8 cellular contexts compared by ENCODE assay signal in the genomic region with DNA sequence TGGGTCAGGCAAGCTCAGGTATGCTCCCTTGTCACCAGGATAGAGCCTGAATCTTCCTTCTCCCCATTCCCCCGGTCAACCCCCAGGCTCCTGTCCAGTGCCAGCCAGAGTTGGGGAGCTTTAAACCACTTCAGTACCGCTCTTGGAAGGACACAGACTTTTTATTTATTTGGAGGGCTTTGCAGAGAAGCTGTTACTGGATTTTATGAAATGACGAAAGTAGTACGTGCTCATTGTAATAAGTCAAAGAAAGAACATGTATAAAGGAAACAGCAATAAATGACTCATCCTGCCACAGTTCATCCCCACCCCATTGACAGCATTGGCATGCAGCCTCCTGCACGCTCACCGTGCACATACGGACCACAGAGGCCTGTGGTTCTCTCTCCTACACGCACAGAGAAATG.
A peak's percentile ranks its signal among the peaks of the same experiment; 100 is the strongest.
DNase-seq lines count a peak whose midpoint lies in the region; ATAC-seq, FAIRE-seq and TF ChIP-seq lines count a peak whose summit lies in the region.

No MANE protein-coding gene starts in this region.

- DNase-seq in GM04504 (ENCODE audit: low read depth) (peak; percentile 96), LHCN-M2 (ENCODE audit: low read depth) (peak; percentile 95), activated T-helper 1 cell treated with Interleukin-2 at 50 U/mL for 16 hours (ENCODE audit: low read depth) (peak; percentile 17), immature natural killer cell (peak; percentile 60 to 83 (median 71)), frontal cortex (ENCODE audit: low spot score in 2 of 2) (no peak), GM13977 (ENCODE audit: low spot score) (no peak)
- peak; percentile 34 for DNase-seq in stimulated activated naive B cell treated with anti-CD40 and anti-IgM and Interleukin-4, amounts not matched to agents 10 μg/mL and 1 μg/mL and 100 μg/mL, for 72 hours

- peaks cover 0 to 19% (median 18%) of the 10 kb centered on the region in 3 donors for H3K36me3 Mint-ChIP-seq in immature natural killer cell
- H3K36me3 Mint-ChIP-seq in stimulated activated naive B cell treated with anti-CD40 and anti-IgM and Interleukin-4, amounts not matched to agents 10 μg/mL and 1 μg/mL and 100 μg/mL, for 72 hours, result peaks cover 0 to 7% of the 10 kb centered on the region in 2 donors

- no peaks in the 10 kb centered on the region for H3K9me3 Mint-ChIP-seq in immature natural killer cell
- H3K9me3 Mint-ChIP-seq in stimulated activated naive B cell treated with anti-CD40 and anti-IgM and Interleukin-4, amounts not matched to agents 10 μg/mL and 1 μg/mL and 100 μg/mL, for 72 hours, result peaks cover 0 to 1% of the 10 kb centered on the region in 2 donors

- in situ Hi-C loops in GM13977 (cut with MboI; ENCODE audit: low pct_unique_long_range_greater_than_20kb, low sequenced_read_pairs, unreplicated experiment), result no loop called here

- peaks cover 0 to 2% (median 0%) of the 10 kb centered on the region in 3 donors for H3K27me3 Mint-ChIP-seq in immature natural killer cell (ENCODE audit: low read depth in 3 of 3)
- no peaks in the 10 kb centered on the region for H3K27me3 Mint-ChIP-seq in stimulated activated naive B cell treated with anti-CD40 and anti-IgM and Interleukin-4, amounts not matched to agents 10 μg/mL and 1 μg/mL and 100 μg/mL, for 72 hours

- peaks cover 24 to 38% of the 10 kb centered on the region in 2 donors for H3K4me1 Mint-ChIP-seq in immature natural killer cell
- H3K4me1 Mint-ChIP-seq in stimulated activated naive B cell treated with anti-CD40 and anti-IgM and Interleukin-4, amounts not matched to agents 10 μg/mL and 1 μg/mL and 100 μg/mL, for 72 hours, result peaks cover 7 to 10% of the 10 kb centered on the region in 2 donors

- peak overlapping the region; percentile 59 to 97 (median 94) for H3K27ac Mint-ChIP-seq in immature natural killer cell
- H3K27ac Mint-ChIP-seq in stimulated activated naive B cell treated with anti-CD40 and anti-IgM and Interleukin-4, amounts not matched to agents 10 μg/mL and 1 μg/mL and 100 μg/mL, for 72 hours, result peak overlapping the region; percentile 81

- peak overlapping the region; percentile 55 to 82 (median 70) for H3K4me3 Mint-ChIP-seq in immature natural killer cell
- H3K4me3 Mint-ChIP-seq in stimulated activated naive B cell treated with anti-CD40 and anti-IgM and Interleukin-4, amounts not matched to agents 10 μg/mL and 1 μg/mL and 100 μg/mL, for 72 hours, result no peak overlapping the region

- TF ChIP-seq CTCF in GM13977 (IDR thresholded peaks at IDR 0.05; ENCODE audit: extremely low read depth, insufficient read depth, missing control alignments), result no peak

- peak; percentile 99 to 100 for ATAC-seq in stimulated activated naive B cell treated with anti-CD40 and anti-IgM and Interleukin-4, amounts not matched to agents 10 μg/mL and 1 μg/mL and 100 μg/mL, for 72 hours (replicated peaks)
- ATAC-seq in GM18517 (IDR thresholded peaks at IDR 0.05; ENCODE audit: unreplicated experiment), result no peak

- FAIRE-seq in frontal cortex (lab: Jason Lieb, UNC), result no peak

Comparison
In these comparisons a context has a peak if more than half of its experiments do, and no peak if none do; other contexts are left out.
1. DNase-seq: peak in GM04504 (single experiment), LHCN-M2 (single experiment), activated T-helper 1 cell treated with Interleukin-2 at 50 U/mL for 16 hours (single experiment), immature natural killer cell (3 of 3) and stimulated activated naive B cell treated with anti-CD40 and anti-IgM and Interleukin-4, amounts not matched to agents 10 μg/mL and 1 μg/mL and 100 μg/mL, for 72 hours (single experiment); none in frontal cortex (0 of 2) and GM13977 (single experiment).
2. H3K4me3 Mint-ChIP-seq: peak in immature natural killer cell (5 of 5); none in stimulated activated naive B cell treated with anti-CD40 and anti-IgM and Interleukin-4, amounts not matched to agents 10 μg/mL and 1 μg/mL and 100 μg/mL, for 72 hours (0 of 2).